Comparison of ENCODE assay signal across 1 cellular context in genomic region chr1:5745776-5746610, GRCh38.
TF ChIP-seq lines count a peak whose summit lies in the region.

No MANE protein-coding gene starts in this region.

TF ChIP-seq in K562, 482 proteins besides CTCF, POLR2A, EP300 and RAD21 (continued from another document):
- TF ChIP-seq, protein P1, sequence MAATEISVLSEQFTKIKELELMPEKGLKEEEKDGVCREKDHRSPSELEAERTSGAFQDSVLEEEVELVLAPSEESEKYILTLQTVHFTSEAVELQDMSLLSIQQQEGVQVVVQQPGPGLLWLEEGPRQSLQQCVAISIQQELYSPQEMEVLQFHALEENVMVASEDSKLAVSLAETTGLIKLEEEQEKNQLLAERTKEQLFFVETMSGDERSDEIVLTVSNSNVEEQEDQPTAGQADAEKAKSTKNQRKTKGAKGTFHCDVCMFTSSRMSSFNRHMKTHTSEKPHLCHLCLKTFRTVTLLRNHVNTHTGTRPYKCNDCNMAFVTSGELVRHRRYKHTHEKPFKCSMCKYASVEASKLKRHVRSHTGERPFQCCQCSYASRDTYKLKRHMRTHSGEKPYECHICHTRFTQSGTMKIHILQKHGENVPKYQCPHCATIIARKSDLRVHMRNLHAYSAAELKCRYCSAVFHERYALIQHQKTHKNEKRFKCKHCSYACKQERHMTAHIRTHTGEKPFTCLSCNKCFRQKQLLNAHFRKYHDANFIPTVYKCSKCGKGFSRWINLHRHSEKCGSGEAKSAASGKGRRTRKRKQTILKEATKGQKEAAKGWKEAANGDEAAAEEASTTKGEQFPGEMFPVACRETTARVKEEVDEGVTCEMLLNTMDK (IDR thresholded peaks at IDR 0.05; ENCODE audit: borderline replicate concordance, insufficient read depth, low read depth, low read length, poor library complexity, severe bottlenecking): peak; percentile 38
- TF ChIP-seq, protein P2, sequence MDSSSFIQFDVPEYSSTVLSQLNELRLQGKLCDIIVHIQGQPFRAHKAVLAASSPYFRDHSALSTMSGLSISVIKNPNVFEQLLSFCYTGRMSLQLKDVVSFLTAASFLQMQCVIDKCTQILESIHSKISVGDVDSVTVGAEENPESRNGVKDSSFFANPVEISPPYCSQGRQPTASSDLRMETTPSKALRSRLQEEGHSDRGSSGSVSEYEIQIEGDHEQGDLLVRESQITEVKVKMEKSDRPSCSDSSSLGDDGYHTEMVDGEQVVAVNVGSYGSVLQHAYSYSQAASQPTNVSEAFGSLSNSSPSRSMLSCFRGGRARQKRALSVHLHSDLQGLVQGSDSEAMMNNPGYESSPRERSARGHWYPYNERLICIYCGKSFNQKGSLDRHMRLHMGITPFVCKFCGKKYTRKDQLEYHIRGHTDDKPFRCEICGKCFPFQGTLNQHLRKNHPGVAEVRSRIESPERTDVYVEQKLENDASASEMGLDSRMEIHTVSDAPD (CRISPR knock-in tag; IDR thresholded peaks at IDR 0.05): no peak
- no peak for TF ChIP-seq HNRNPUL1 (IDR thresholded peaks at IDR 0.05; ENCODE audit: low read length)
- TF ChIP-seq MAZ (CRISPR knock-in tag; conservative IDR thresholded peaks at IDR 0.05 in 1 of 2, IDR thresholded peaks at IDR 0.05 in 1 of 2): peak in 1 of 2 experiments; percentile 38; a peak in 1 of 4 replicates
